In the genomic region with DNA sequence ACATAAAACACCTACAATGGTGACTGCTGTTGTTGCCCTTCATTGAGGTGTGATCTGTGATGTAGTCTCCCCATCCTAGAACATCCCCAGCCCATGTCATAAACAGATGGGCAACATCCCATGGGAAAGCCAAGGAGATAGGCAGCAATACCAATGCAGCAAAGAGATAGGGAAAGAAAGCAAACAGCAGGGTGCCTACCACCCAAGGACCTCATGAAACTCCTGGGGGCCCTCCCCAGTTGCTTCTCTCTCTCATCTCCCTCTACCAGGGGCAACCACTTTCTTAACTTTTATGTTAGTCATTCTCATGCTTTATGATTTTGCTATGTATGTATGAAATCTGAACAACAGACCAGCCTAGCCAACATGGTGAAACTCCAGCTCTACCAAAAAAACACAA, we compare ENCODE assay signal across 1 cellular context.
TF ChIP-seq lines count a peak whose summit lies in the region.

No MANE protein-coding gene starts in this region.

TF ChIP-seq in IMR-90, 13 proteins besides CTCF, POLR2A, EP300 and RAD21:
- TF ChIP-seq, protein P1, sequence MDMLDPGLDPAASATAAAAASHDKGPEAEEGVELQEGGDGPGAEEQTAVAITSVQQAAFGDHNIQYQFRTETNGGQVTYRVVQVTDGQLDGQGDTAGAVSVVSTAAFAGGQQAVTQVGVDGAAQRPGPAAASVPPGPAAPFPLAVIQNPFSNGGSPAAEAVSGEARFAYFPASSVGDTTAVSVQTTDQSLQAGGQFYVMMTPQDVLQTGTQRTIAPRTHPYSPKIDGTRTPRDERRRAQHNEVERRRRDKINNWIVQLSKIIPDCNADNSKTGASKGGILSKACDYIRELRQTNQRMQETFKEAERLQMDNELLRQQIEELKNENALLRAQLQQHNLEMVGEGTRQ (IDR thresholded peaks at IDR 0.05; ENCODE audit: low read depth, low read length), result no peak
TF ChIP-seq in IMR-90: peak in this region for 0.
